ENCODE assay signal across 16 cellular contexts in the genomic region with DNA sequence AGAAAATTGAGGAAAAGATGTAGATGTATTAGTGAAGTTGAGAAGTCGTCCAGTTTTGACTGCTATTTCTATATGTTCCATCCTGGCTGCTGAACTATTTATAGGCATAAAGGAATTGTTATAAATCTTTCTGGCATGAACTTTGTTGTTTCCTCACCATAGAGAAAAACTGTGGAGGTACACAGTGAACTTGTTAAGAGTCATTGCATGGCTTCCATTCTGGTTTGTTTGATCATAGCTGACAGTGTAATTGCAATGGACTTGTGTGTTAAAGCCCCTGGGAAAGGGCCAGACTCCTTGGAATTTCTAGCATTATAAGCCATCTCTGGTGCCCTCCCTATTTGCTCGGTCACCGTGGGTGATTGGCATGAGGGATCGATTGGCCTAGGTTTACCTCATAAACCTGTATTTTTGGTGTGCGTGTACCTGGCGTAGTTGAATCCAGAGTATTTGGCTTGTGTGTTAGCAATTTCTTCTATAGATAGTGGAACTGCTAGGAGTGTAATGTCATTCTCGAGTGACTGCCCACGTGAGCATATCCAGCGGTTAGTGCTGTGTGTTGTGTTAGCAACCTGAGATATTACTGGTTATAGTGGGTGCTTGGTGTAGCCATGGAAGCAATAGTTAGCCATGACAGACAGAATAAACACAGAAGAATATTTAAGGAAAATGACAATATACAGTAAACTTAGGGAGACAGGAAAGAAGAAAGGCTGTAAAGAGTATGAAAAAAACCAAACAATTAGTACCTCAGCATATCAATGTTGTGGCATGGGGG. TPM values are rescaled to one million over a fixed set of nuclear protein-coding genes. Genes with fewer than 3 reads are reported as not detected.
DNase-seq lines count a peak whose midpoint lies in the region; ATAC-seq and TF ChIP-seq lines count a peak whose summit lies in the region.
"Had no signal": no experiment of that assay in that cellular context is flagged by ENCODE, and none has a peak within 500 bp of the region (broad histone marks: within the 10 kb centered on the region; RNA-seq: fewer than 3 reads in every experiment).

No MANE protein-coding gene starts in this region.

- H3K27ac ChIP-seq in heart right ventricle, result peak overlapping the region in 9 of 10 donors; percentile 47 to 83 (median 62)
- no peak overlapping the region for H3K27ac ChIP-seq in naive thymus-derived CD4-positive, alpha-beta T cell (ENCODE audit: low read depth, low read length)
- peak overlapping the region in 3 of 4 donors; percentile 6 to 33 (median 14) for H3K27ac ChIP-seq in transverse colon
- H3K27ac ChIP-seq in neural progenitor cell, result no peak overlapping the region
- H3K27ac ChIP-seq: 22Rv1, BLaER1 had no signal

- H3K9ac ChIP-seq in neural progenitor cell, result no peak overlapping the region
- H3K9ac ChIP-seq: BLaER1 had no signal

- no peak for DNase-seq in Right ventricle myocardium inferior (ENCODE audit: missing footprints)
- no peak for DNase-seq in cardiac septum (ENCODE audit: low spot score)
- peak in 1 of 2 donors; percentile 35 for DNase-seq in heart right ventricle
- DNase-seq in naive thymus-derived CD4-positive, alpha-beta T cell, result no peak
- no peak for DNase-seq in transverse colon
- DNase-seq in nucleus accumbens (lab: John Stamatoyannopoulos, UW), result no peak
- no peak for DNase-seq in neural progenitor cell (ENCODE audit: low spot score)
- DNase-seq: EL, H7, NCI-H1436, NCI-H2107, NCI-H345, NCI-H526 treated with DMSO at 0.1 percent for 48 hours had no signal

- H3K27me3 ChIP-seq in heart right ventricle, result no peaks in the 10 kb centered on the region
- H3K27me3 ChIP-seq in naive thymus-derived CD4-positive, alpha-beta T cell (ENCODE audit: control insufficient read depth in 2 of 2, insufficient read depth in 2 of 2, low read length in 2 of 2), result no peaks in the 10 kb centered on the region
- H3K27me3 ChIP-seq in transverse colon, result no peaks in the 10 kb centered on the region
- H3K27me3 ChIP-seq in neural progenitor cell, result peaks cover 1% of the 10 kb centered on the region
- H3K27me3 ChIP-seq: BLaER1 had no signal

- H3K79me2 ChIP-seq in neural progenitor cell (ENCODE audit: low read depth), result no peaks in the 10 kb centered on the region

- in situ Hi-C loops in transverse colon (cut with MboI; ENCODE audit: low pct_ligation_motif_present in 1 of 4, low pct_unique_long_range_greater_than_20kb in 1 of 4, low sequenced_read_pairs in 3 of 4), result no loop called here

- H4K20me1 ChIP-seq in neural progenitor cell (ENCODE audit: low read depth), result no peaks in the 10 kb centered on the region
- H4K20me1 ChIP-seq: BLaER1 had no signal

- CTCF ChIA-PET in naive thymus-derived CD4-positive, alpha-beta T cell (lab: Charles Lee), result no interaction called here

- TF ChIP-seq POLR2A in transverse colon (IDR thresholded peaks at IDR 0.05), result no peak

- H3K4me3 ChIP-seq in heart right ventricle (no peak overlapping the region), transverse colon (no peak overlapping the region), neural progenitor cell (no peak overlapping the region)
- no peak overlapping the region for H3K4me3 ChIP-seq in naive thymus-derived CD4-positive, alpha-beta T cell (ENCODE audit: low read length)
- H3K4me3 ChIP-seq: BLaER1 had no signal

- peak; percentile 92 for ATAC-seq in Right ventricle myocardium inferior
- peak; percentile 44 to 96 (median 78) for ATAC-seq in heart right ventricle
- ATAC-seq in naive thymus-derived CD4-positive, alpha-beta T cell, result no peak
- ATAC-seq in HG03565 (IDR thresholded peaks at IDR 0.05; ENCODE audit: unreplicated experiment), result no peak

- WGBS in heart right ventricle, 2 donors, result 53 to 71% methylated on average over 9 of the region's 9 CpGs
- 85 to 90% methylated on average over 6 to 9 of the region's 9 CpGs for WGBS in transverse colon (ENCODE audit: low coverage in 1 of 2), 2 donors

- H3K9me3 Mint-ChIP-seq in naive thymus-derived CD4-positive, alpha-beta T cell, result no peaks in the 10 kb centered on the region
- H3K9me3 Mint-ChIP-seq in neural progenitor cell, result no peaks in the 10 kb centered on the region

- no peak overlapping the region for H2AFZ ChIP-seq in neural progenitor cell (replicated peaks)

- H3K4me1 Mint-ChIP-seq in naive thymus-derived CD4-positive, alpha-beta T cell, result peaks cover 24 to 83% (median 70%) of the 10 kb centered on the region in 7 donors
- H3K4me1 Mint-ChIP-seq in neural progenitor cell, result peaks cover 2% of the 10 kb centered on the region

- H3K4me2 ChIP-seq in neural progenitor cell, result no peak overlapping the region
- H3K4me2 ChIP-seq: BLaER1 had no signal

- H3K27ac Mint-ChIP-seq in naive thymus-derived CD4-positive, alpha-beta T cell, result peak overlapping the region in 5 of 9 donors; percentile 3 to 98 (median 73)
- H3K27ac Mint-ChIP-seq in neural progenitor cell, result no peak overlapping the region

- peaks cover 0 to 1% (median 0%) of the 10 kb centered on the region in 5 donors for H3K36me3 Mint-ChIP-seq in naive thymus-derived CD4-positive, alpha-beta T cell
- H3K36me3 Mint-ChIP-seq in neural progenitor cell, result no peaks in the 10 kb centered on the region

- TF ChIP-seq CTCF in heart right ventricle (IDR thresholded peaks at IDR 0.05) (no peak), transverse colon (IDR thresholded peaks at IDR 0.05) (no peak), neural progenitor cell (IDR thresholded peaks at IDR 0.05) (no peak)

- H3K4me1 ChIP-seq in heart right ventricle, result peaks cover 0 to 46% (median 22%) of the 10 kb centered on the region in 9 donors
- peaks cover 5 to 38% of the 10 kb centered on the region in 2 donors for H3K4me1 ChIP-seq in naive thymus-derived CD4-positive, alpha-beta T cell (ENCODE audit: control insufficient read depth in 2 of 2, insufficient read depth in 2 of 2, low read length in 2 of 2)
- H3K4me1 ChIP-seq in transverse colon, result peaks cover 0 to under 1% (median under 1%) of the 10 kb centered on the region in 4 donors
- peaks cover 3% of the 10 kb centered on the region for H3K4me1 ChIP-seq in neural progenitor cell

- H3K9me3 ChIP-seq in heart right ventricle (no peaks in the 10 kb centered on the region), transverse colon (no peaks in the 10 kb centered on the region), neural progenitor cell (ENCODE audit: low read depth) (no peaks in the 10 kb centered on the region)
- no peaks in the 10 kb centered on the region for H3K9me3 ChIP-seq in naive thymus-derived CD4-positive, alpha-beta T cell (ENCODE audit: control insufficient read depth in 2 of 3, low read length in 3 of 3)

- peaks cover 1% of the 10 kb centered on the region for H3F3A ChIP-seq in neural progenitor cell (ENCODE audit: low read depth)

- peak overlapping the region in 1 of 10 donors; percentile 4 for H3K4me3 Mint-ChIP-seq in naive thymus-derived CD4-positive, alpha-beta T cell
- H3K4me3 Mint-ChIP-seq in neural progenitor cell, result no peak overlapping the region

- intact Hi-C loops in Right ventricle myocardium inferior (cut with DNase I), result no loop called here
- intact Hi-C loops in cardiac septum (cut with DNase I), result no loop called here
- intact Hi-C loops in heart right ventricle (cut with DNase I), result loop anchor here in 1 of 10 donors (10.0 kb wide), 1 partner anchor 53 kb away; no protein-coding TSS in a partner anchor
- intact Hi-C loops in naive thymus-derived CD4-positive, alpha-beta T cell (cut with micrococcal nuclease), result no loop called here
- intact Hi-C loops in transverse colon (cut with DNase I; ENCODE audit: low total_unique reads), result no loop called here

- TF ChIP-seq EP300 in transverse colon (IDR thresholded peaks at IDR 0.05; ENCODE audit: low read depth), result no peak

- no peaks in the 10 kb centered on the region for H3K36me3 ChIP-seq in heart right ventricle
- no peaks in the 10 kb centered on the region for H3K36me3 ChIP-seq in naive thymus-derived CD4-positive, alpha-beta T cell (ENCODE audit: control insufficient read depth in 2 of 3, insufficient read depth in 3 of 3, low read length in 3 of 3)
- no peaks in the 10 kb centered on the region for H3K36me3 ChIP-seq in transverse colon
- no peaks in the 10 kb centered on the region for H3K36me3 ChIP-seq in neural progenitor cell
- H3K36me3 ChIP-seq: BLaER1 had no signal

- H3K27me3 Mint-ChIP-seq in naive thymus-derived CD4-positive, alpha-beta T cell, result peaks cover 0 to 2% (median 0%) of the 10 kb centered on the region in 5 donors
- peaks cover 2% of the 10 kb centered on the region for H3K27me3 Mint-ChIP-seq in neural progenitor cell (ENCODE audit: insufficient read depth, low read depth)

- POLR2A ChIA-PET in naive thymus-derived CD4-positive, alpha-beta T cell (lab: Charles Lee), result interaction anchor here (1.7 kb wide), 1 partner anchor 47 kb away, joined by 9 read pairs; no protein-coding TSS in a partner anchor

RNA-seq across cellular contexts. Expression of a gene that starts 5.8 kb away (rescaled TPM):
- 89.9 TPM for total RNA-seq in Right ventricle myocardium inferior
- total RNA-seq in cardiac septum, result 58.3 TPM
- total RNA-seq in heart right ventricle, result 100 to 1,000 TPM in 1 of 10 donors, 10 to 100 TPM in 9; 63.9 to 121 (median 80.9) TPM
- polyA plus RNA-seq in heart right ventricle, result 10 to 100 TPM; 58.5 to 59.9 TPM
- total RNA-seq in naive thymus-derived CD4-positive, alpha-beta T cell, result 10 to 100 TPM; 37.5 to 54.0 (median 46.6) TPM
- 100 to 1,000 TPM in 1 of 2 donors, 10 to 100 TPM in 1; 80.6 to 106 TPM for polyA plus RNA-seq in naive thymus-derived CD4-positive, alpha-beta T cell
- total RNA-seq in transverse colon, result 10 to 100 TPM; 36.7 to 81.8 (median 59.5) TPM
- total RNA-seq in neural progenitor cell (ENCODE audit: low replicate concordance), result 29.9 and 48.8 TPM in 2 replicates

Comparison
In these comparisons a context has a peak if more than half of its experiments do, and no peak if none do; other contexts are left out.
1. ATAC-seq: peak in Right ventricle myocardium inferior (single experiment) and heart right ventricle (8 of 8); none in naive thymus-derived CD4-positive, alpha-beta T cell (single experiment) and HG03565 (single experiment).
2. H3K27ac ChIP-seq: peak in heart right ventricle (9 of 10) and transverse colon (3 of 4); none in naive thymus-derived CD4-positive, alpha-beta T cell (single experiment) and neural progenitor cell (single experiment).